9 cellular contexts compared by ENCODE assay signal in genomic region chr19:42397315-42398166, GRCh38. TPM values are rescaled to one million over a fixed set of nuclear protein-coding genes. Genes with fewer than 3 reads are reported as not detected.
DNase-seq lines count a peak whose midpoint lies in the region; ATAC-seq, FAIRE-seq and TF ChIP-seq lines count a peak whose summit lies in the region.
"Had no signal": no experiment of that assay in that cellular context is flagged by ENCODE, and none has a peak within 500 bp of the region (broad histone marks: within the 10 kb centered on the region; RNA-seq: fewer than 3 reads in every experiment).

No MANE protein-coding gene starts in this region.

- H3K36me3 Mint-ChIP-seq in dendritic cell treated with granulocyte-macrophage colony-stimulating factor and Interleukin-4, amounts not matched to agents 40 ng/mL and 50 ng/mL, for 4 days (ENCODE audit: low read depth), result peaks cover 16% of the 10 kb centered on the region
- H3K36me3 Mint-ChIP-seq in nephron progenitor cell (ENCODE audit: low read depth), result peaks cover 11% of the 10 kb centered on the region

- FAIRE-seq in frontal cortex (lab: Jason Lieb, UNC), result no peak

- H3K27ac ChIP-seq in C4-2B, result peak overlapping the region; percentile 86

- H3K4me3 Mint-ChIP-seq in dendritic cell treated with granulocyte-macrophage colony-stimulating factor and Interleukin-4, amounts not matched to agents 40 ng/mL and 50 ng/mL, for 4 days, result peak overlapping the region; percentile 84
- peak overlapping the region; percentile 90 for H3K4me3 Mint-ChIP-seq in nephron progenitor cell

- H3K4me1 Mint-ChIP-seq in dendritic cell treated with granulocyte-macrophage colony-stimulating factor and Interleukin-4, amounts not matched to agents 40 ng/mL and 50 ng/mL, for 4 days (ENCODE audit: low read depth), result peaks cover 51% of the 10 kb centered on the region
- peaks cover 68% of the 10 kb centered on the region for H3K4me1 Mint-ChIP-seq in nephron progenitor cell

- TF ChIP-seq CTCF in C4-2B (conservative IDR thresholded peaks at IDR 0.05) (no peak), nephron progenitor cell (IDR thresholded peaks at IDR 0.05) (no peak)

- DNase-seq in M059J (ENCODE audit: low read depth), result peak; percentile 46
- DNase-seq in nephron progenitor cell, result no peak
- no peak for DNase-seq in posterior vena cava (ENCODE audit: low spot score)
- DNase-seq in central memory CD4-positive, alpha-beta T cell, result no peak
- no peak for DNase-seq in frontal cortex (ENCODE audit: low spot score in 2 of 2)

- H3K27me3 Mint-ChIP-seq in dendritic cell treated with granulocyte-macrophage colony-stimulating factor and Interleukin-4, amounts not matched to agents 40 ng/mL and 50 ng/mL, for 4 days, result peaks cover 32% of the 10 kb centered on the region
- peaks cover 26% of the 10 kb centered on the region for H3K27me3 Mint-ChIP-seq in nephron progenitor cell (ENCODE audit: low read depth, poor library complexity)

- ATAC-seq in GM21367 (IDR thresholded peaks at IDR 0.05; ENCODE audit: unreplicated experiment), result no peak

- intact Hi-C loops in dendritic cell treated with granulocyte-macrophage colony-stimulating factor and Interleukin-4, amounts not matched to agents 40 ng/mL and 50 ng/mL, for 4 days (cut with micrococcal nuclease), result no loop called here
- intact Hi-C loops in posterior vena cava (cut with DNase I), result no loop called here

- no peaks in the 10 kb centered on the region for H3K9me3 Mint-ChIP-seq in dendritic cell treated with granulocyte-macrophage colony-stimulating factor and Interleukin-4, amounts not matched to agents 40 ng/mL and 50 ng/mL, for 4 days
- no peaks in the 10 kb centered on the region for H3K9me3 Mint-ChIP-seq in nephron progenitor cell

- H3K27ac Mint-ChIP-seq in dendritic cell treated with granulocyte-macrophage colony-stimulating factor and Interleukin-4, amounts not matched to agents 40 ng/mL and 50 ng/mL, for 4 days, result peak overlapping the region; percentile 90
- peak overlapping the region; percentile 32 for H3K27ac Mint-ChIP-seq in nephron progenitor cell

RNA-seq across cellular contexts. Expression of gene CNFN, which starts 7.4 kb away (rescaled TPM):
- total RNA-seq in M059J (2014; rRNA removed; shearing (Covaris generic)), result 3.8 TPM in 1 of 2 replicates, not detected in the other
- total RNA-seq in posterior vena cava, result under 1 TPM; 0.52 to 0.88 TPM
- not detected for total RNA-seq in frontal cortex
- total RNA-seq: pulmonary artery endothelial cell had no signal

RNA-seq across cellular contexts. Expression of gene LIPE, which starts 29.6 kb away (rescaled TPM):
- total RNA-seq in M059J (2014; rRNA removed; shearing (Covaris generic)), result 0.17 and 3.3 TPM in 2 replicates
- total RNA-seq in posterior vena cava (1 to 10 TPM; 4.4 to 6.7 TPM), frontal cortex (10.2 TPM)

RNA-seq across cellular contexts. Expression of gene CXCL17, which starts 45.2 kb away (rescaled TPM):
- not detected in 2 replicates for total RNA-seq in M059J (2014; rRNA removed; shearing (Covaris generic))
- total RNA-seq in posterior vena cava, result not detected
- total RNA-seq in frontal cortex, result not detected
- total RNA-seq: pulmonary artery endothelial cell had no signal
